ENCODE assay signal across 13 cellular contexts in genomic region chr2:193502363-193503035, GRCh38.
A peak's percentile ranks its signal among the peaks of the same experiment; 100 is the strongest.
DNase-seq lines count a peak whose midpoint lies in the region; ATAC-seq lines count a peak whose summit lies in the region.
"Had no signal": no experiment of that assay in that cellular context is flagged by ENCODE, and none has a peak within 500 bp of the region (broad histone marks: within the 10 kb centered on the region; RNA-seq: fewer than 3 reads in every experiment).

No MANE protein-coding gene starts in this region.

- no peaks in the 10 kb centered on the region for H3K27me3 ChIP-seq in iPS-15b (ENCODE audit: control insufficient read depth, insufficient read depth, low read length)

- H3K36me3 ChIP-seq in iPS-15b (ENCODE audit: control insufficient read depth, insufficient read depth, low read length), result no peaks in the 10 kb centered on the region
- H3K36me3 ChIP-seq: thoracic aorta had no signal

- no peaks in the 10 kb centered on the region for H3K27me3 Mint-ChIP-seq in activated CD4-positive, alpha-beta T cell treated with anti-CD3 and anti-CD28 coated beads, Interleukin-2, amount 10 ng/mL, durations not matched to agents 24 days and 14 days
- H3K27me3 Mint-ChIP-seq: CD4-positive, CD25-positive, alpha-beta regulatory T cell; dendritic cell treated with granulocyte-macrophage colony-stimulating factor and Interleukin-4, amounts not matched to agents 40 ng/mL and 50 ng/mL, for 4 days; naive thymus-derived CD8-positive, alpha-beta T cell had no signal

- peak; percentile 59 for ATAC-seq in stimulated activated effector memory CD8-positive, alpha-beta T cell treated with anti-CD3 and anti-CD28 coated beads, Interleukin-12 subunit alpha, Interleukin-12 subunit beta, amount 100 ng/mL, for 72 hours
- ATAC-seq: naive thymus-derived CD8-positive, alpha-beta T cell had no signal

- peaks cover 5% of the 10 kb centered on the region for H3K4me1 ChIP-seq in iPS-15b (ENCODE audit: control insufficient read depth, insufficient read depth, low read length)

- no peaks in the 10 kb centered on the region for H3K9me3 ChIP-seq in iPS-15b (ENCODE audit: control insufficient read depth, insufficient read depth, low read length)
- H3K9me3 ChIP-seq: thoracic aorta had no signal

- H3K4me1 Mint-ChIP-seq in stimulated activated effector memory CD8-positive, alpha-beta T cell treated with anti-CD3 and anti-CD28 coated beads, Interleukin-12 subunit alpha, Interleukin-12 subunit beta, amount 100 ng/mL, for 72 hours, result no peaks in the 10 kb centered on the region
- no peaks in the 10 kb centered on the region for H3K4me1 Mint-ChIP-seq in activated CD4-positive, alpha-beta T cell treated with anti-CD3 and anti-CD28 coated beads, Interleukin-2, amount 10 ng/mL, durations not matched to agents 24 days and 14 days
- H3K4me1 Mint-ChIP-seq: naive thymus-derived CD8-positive, alpha-beta T cell had no signal

- peak overlapping the region; percentile 9 for H3K9ac ChIP-seq in iPS-15b (ENCODE audit: low read depth, low read length)

- peak overlapping the region; percentile 36 for H3K4me3 ChIP-seq in iPS-15b (ENCODE audit: low read depth, low read length)
- H3K4me3 ChIP-seq: thoracic aorta had no signal

- peak; percentile 43 for DNase-seq in NCI-H1092 treated with DMSO at 0.1 percent for 48 hours (lab: John Stamatoyannopoulos, UW)
- peak; percentile 67 to 77 for DNase-seq in SHP77 (lab: John Stamatoyannopoulos, UW)
- no peak for DNase-seq in stimulated activated effector memory CD8-positive, alpha-beta T cell treated with anti-CD3 and anti-CD28 coated beads, Interleukin-12 subunit alpha, Interleukin-12 subunit beta, amount 100 ng/mL, for 72 hours (ENCODE audit: low spot score in 2 of 2)
- DNase-seq in SW 1271 (lab: John Stamatoyannopoulos, UW), result no peak
- no peak for DNase-seq in activated CD4-positive, alpha-beta T cell treated with anti-CD3 and anti-CD28 coated beads, Interleukin-2, amount 10 ng/mL, durations not matched to agents 24 days and 14 days
- DNase-seq in C1 segment of cervical spinal cord (lab: John Stamatoyannopoulos, UW), result no peak
- DNase-seq: CD4-positive, CD25-positive, alpha-beta regulatory T cell; GF-D8; naive thymus-derived CD8-positive, alpha-beta T cell; NCI-H1417 treated with DMSO at 0.1 percent for 48 hours had no signal

- no peaks in the 10 kb centered on the region for H3K36me3 Mint-ChIP-seq in stimulated activated effector memory CD8-positive, alpha-beta T cell treated with anti-CD3 and anti-CD28 coated beads, Interleukin-12 subunit alpha, Interleukin-12 subunit beta, amount 100 ng/mL, for 72 hours
- no peaks in the 10 kb centered on the region for H3K36me3 Mint-ChIP-seq in activated CD4-positive, alpha-beta T cell treated with anti-CD3 and anti-CD28 coated beads, Interleukin-2, amount 10 ng/mL, durations not matched to agents 24 days and 14 days (ENCODE audit: low read depth)
- H3K36me3 Mint-ChIP-seq: CD4-positive, CD25-positive, alpha-beta regulatory T cell; naive thymus-derived CD8-positive, alpha-beta T cell had no signal

- H3K4me3 Mint-ChIP-seq in stimulated activated effector memory CD8-positive, alpha-beta T cell treated with anti-CD3 and anti-CD28 coated beads, Interleukin-12 subunit alpha, Interleukin-12 subunit beta, amount 100 ng/mL, for 72 hours, result no peak overlapping the region
- H3K4me3 Mint-ChIP-seq in activated CD4-positive, alpha-beta T cell treated with anti-CD3 and anti-CD28 coated beads, Interleukin-2, amount 10 ng/mL, durations not matched to agents 24 days and 14 days, result no peak overlapping the region
- H3K4me3 Mint-ChIP-seq: CD4-positive, CD25-positive, alpha-beta regulatory T cell; dendritic cell treated with granulocyte-macrophage colony-stimulating factor and Interleukin-4, amounts not matched to agents 40 ng/mL and 50 ng/mL, for 4 days; naive thymus-derived CD8-positive, alpha-beta T cell had no signal

- no peak overlapping the region for H3K27ac Mint-ChIP-seq in stimulated activated effector memory CD8-positive, alpha-beta T cell treated with anti-CD3 and anti-CD28 coated beads, Interleukin-12 subunit alpha, Interleukin-12 subunit beta, amount 100 ng/mL, for 72 hours
- no peak overlapping the region for H3K27ac Mint-ChIP-seq in activated CD4-positive, alpha-beta T cell treated with anti-CD3 and anti-CD28 coated beads, Interleukin-2, amount 10 ng/mL, durations not matched to agents 24 days and 14 days
- H3K27ac Mint-ChIP-seq: CD4-positive, CD25-positive, alpha-beta regulatory T cell; dendritic cell treated with granulocyte-macrophage colony-stimulating factor and Interleukin-4, amounts not matched to agents 40 ng/mL and 50 ng/mL, for 4 days; naive thymus-derived CD8-positive, alpha-beta T cell had no signal

- intact Hi-C loops in activated CD4-positive, alpha-beta T cell treated with anti-CD3 and anti-CD28 coated beads, Interleukin-2, amount 10 ng/mL, durations not matched to agents 24 days and 14 days (cut with micrococcal nuclease), result no loop called here

- H3K9me3 Mint-ChIP-seq in stimulated activated effector memory CD8-positive, alpha-beta T cell treated with anti-CD3 and anti-CD28 coated beads, Interleukin-12 subunit alpha, Interleukin-12 subunit beta, amount 100 ng/mL, for 72 hours, result peaks cover 6% of the 10 kb centered on the region
- no peaks in the 10 kb centered on the region for H3K9me3 Mint-ChIP-seq in activated CD4-positive, alpha-beta T cell treated with anti-CD3 and anti-CD28 coated beads, Interleukin-2, amount 10 ng/mL, durations not matched to agents 24 days and 14 days
- H3K9me3 Mint-ChIP-seq: naive thymus-derived CD8-positive, alpha-beta T cell had no signal

Comparison
In these comparisons a context has a peak if more than half of its experiments do, and no peak if none do; other contexts are left out.
1. DNase-seq: peak in NCI-H1092 treated with DMSO at 0.1 percent for 48 hours (single experiment) and SHP77 (2 of 2); none in stimulated activated effector memory CD8-positive, alpha-beta T cell treated with anti-CD3 and anti-CD28 coated beads, Interleukin-12 subunit alpha, Interleukin-12 subunit beta, amount 100 ng/mL, for 72 hours (0 of 2), SW 1271 (0 of 2), activated CD4-positive, alpha-beta T cell treated with anti-CD3 and anti-CD28 coated beads, Interleukin-2, amount 10 ng/mL, durations not matched to agents 24 days and 14 days (single experiment) and C1 segment of cervical spinal cord (0 of 14).